In genomic region chr5:10601246-10602030, GRCh38 we compare ENCODE assay signal across 1 cellular context.
TF ChIP-seq lines count a peak whose summit lies in the region.

No MANE protein-coding gene starts in this region.

TF ChIP-seq in SK-N-SH treated with all-trans-retinoic acid at 6 μM for 48 hours, 23 proteins besides CTCF, POLR2A, EP300 and RAD21 (continued from another document):
- TF ChIP-seq ZC3H10 (CRISPR knock-in tag; IDR thresholded peaks at IDR 0.05) (no peak), ISL1 (CRISPR knock-in tag; IDR thresholded peaks at IDR 0.05) (no peak), TOX (CRISPR knock-in tag; IDR thresholded peaks at IDR 0.05; ENCODE audit: borderline replicate concordance) (no peak), CREB5 (CRISPR knock-in tag; IDR thresholded peaks at IDR 0.05; ENCODE audit: low read depth) (no peak)
